Comparison of ENCODE assay signal across 10 cellular contexts in genomic region chr2:231397011-231397927, GRCh38. TPM values are rescaled to one million over a fixed set of nuclear protein-coding genes. Genes with fewer than 3 reads are reported as not detected.
DNase-seq lines count a peak whose midpoint lies in the region; ATAC-seq and TF ChIP-seq lines count a peak whose summit lies in the region.
"Had no signal": no experiment of that assay in that cellular context is flagged by ENCODE, and none has a peak within 500 bp of the region (broad histone marks: within the 10 kb centered on the region; RNA-seq: fewer than 3 reads in every experiment).

No MANE protein-coding gene starts in this region.

- intact Hi-C loops in esophagus squamous epithelium (cut with DNase I) = loop anchor here (10.0 kb wide), 1 partner anchor 172 kb away; no protein-coding TSS in a partner anchor

- no peak overlapping the region for H3K27ac ChIP-seq in esophagus squamous epithelium

- H3K27me3 ChIP-seq in esophagus squamous epithelium = peaks cover 0 to 67% (median 4%) of the 10 kb centered on the region in 4 donors

- peaks cover 41 to 43% of the 10 kb centered on the region in 2 donors for H3K27me3 Mint-ChIP-seq in T-cell
- peaks cover 19 to 33% (median 27%) of the 10 kb centered on the region in 3 donors for H3K27me3 Mint-ChIP-seq in immature natural killer cell (ENCODE audit: low read depth in 3 of 3)

- no peaks in the 10 kb centered on the region for H3K36me3 ChIP-seq in esophagus squamous epithelium

- H3K36me3 Mint-ChIP-seq in T-cell (no peaks in the 10 kb centered on the region), immature natural killer cell (peaks cover 0 to 3% (median 3%) of the 10 kb centered on the region in 3 donors)

- H3K27ac Mint-ChIP-seq in T-cell (no peak overlapping the region), immature natural killer cell (peak overlapping the region; percentile 68 to 95 (median 92))

- H3K4me3 ChIP-seq in esophagus squamous epithelium = peak overlapping the region in 1 of 4 donors; percentile 56

- POLR2A ChIA-PET in T-cell (lab: Charles Lee) = no interaction called here

- H3K9me3 ChIP-seq in esophagus squamous epithelium = no peaks in the 10 kb centered on the region

- H3K4me3 Mint-ChIP-seq in T-cell (peak overlapping the region; percentile 11 to 45 (median 42)), immature natural killer cell (peak overlapping the region; percentile 83 to 89 (median 85))

- H3K4me1 Mint-ChIP-seq in T-cell = peaks cover 12 to 28% (median 15%) of the 10 kb centered on the region in 3 donors
- peaks cover 53 to 65% of the 10 kb centered on the region in 2 donors for H3K4me1 Mint-ChIP-seq in immature natural killer cell

- no peak for TF ChIP-seq CTCF in esophagus squamous epithelium (IDR thresholded peaks at IDR 0.05)

- peak; percentile 47 for DNase-seq in activated naive CD4-positive, alpha-beta T cell treated with Interleukin-2 at 50 U/mL for 16 hours
- no peak for DNase-seq in activated naive CD4-positive, alpha-beta T cell treated with anti-CD3 and anti-CD28 coated beads, Interleukin-2, amount 50 U/mL, for 16 hours
- DNase-seq in T-cell (no peak), immature natural killer cell (no peak), cerebellum (ENCODE audit: low spot score) (no peak), NCI-H1417 treated with DMSO at 0.1 percent for 48 hours (lab: John Stamatoyannopoulos, UW) (no peak), esophagus squamous epithelium (lab: John Stamatoyannopoulos, UW) (no peak)
- DNase-seq in stimulated activated naive CD8-positive, alpha-beta T cell treated with anti-CD3 and anti-CD28 coated beads, Interleukin-15, Interleukin-2, amounts not matched to agents 100 U/mL and 50 U/mL, for 24 hours = peak; percentile 26
- DNase-seq: foreskin melanocyte, NCI-H1092 had no signal

- 77 to 95% methylated on average over 8 to 12 of the region's 22 CpGs for WGBS in esophagus squamous epithelium, 2 donors

- H3K4me1 ChIP-seq in esophagus squamous epithelium = peaks cover 18 to 43% (median 18%) of the 10 kb centered on the region in 3 donors

- ATAC-seq in T-cell (replicated peaks in 1 of 4) = no peak
- peak; percentile 66 for ATAC-seq in stimulated activated naive CD8-positive, alpha-beta T cell treated with anti-CD3 and anti-CD28 coated beads, Interleukin-15, Interleukin-2, amounts not matched to agents 100 U/mL and 50 U/mL, for 24 hours

- H3K9me3 Mint-ChIP-seq in T-cell (no peaks in the 10 kb centered on the region), immature natural killer cell (no peaks in the 10 kb centered on the region)

- CTCF ChIA-PET in T-cell (lab: Charles Lee) = interaction anchor here in 1 of 2 donors (0.6 kb wide), 1 partner anchor 588 kb away, joined by 3 read pairs; no protein-coding TSS in a partner anchor

- no peak for TF ChIP-seq POLR2A in esophagus squamous epithelium (IDR thresholded peaks at IDR 0.05)

RNA-seq across cellular contexts. Expression of gene B3GNT7, which starts 1.8 kb away (rescaled TPM):
- 1 to 10 TPM in 1 of 5 donors, under 1 TPM in 4; 0.30 to 2.0 (median 0.68) TPM for total RNA-seq in T-cell
- 1 to 10 TPM; 5.8 to 8.9 (median 7.8) TPM for polyA plus RNA-seq in immature natural killer cell
- 1.2 TPM for total RNA-seq in cerebellum
- total RNA-seq in esophagus squamous epithelium = 1 to 10 TPM; 2.1 to 8.1 (median 5.2) TPM

Comparison
In these comparisons a context has a peak if more than half of its experiments do, and no peak if none do; other contexts are left out.
1. DNase-seq: peak in activated naive CD4-positive, alpha-beta T cell treated with Interleukin-2 at 50 U/mL for 16 hours (single experiment) and stimulated activated naive CD8-positive, alpha-beta T cell treated with anti-CD3 and anti-CD28 coated beads, Interleukin-15, Interleukin-2, amounts not matched to agents 100 U/mL and 50 U/mL, for 24 hours (single experiment); none in activated naive CD4-positive, alpha-beta T cell treated with anti-CD3 and anti-CD28 coated beads, Interleukin-2, amount 50 U/mL, for 16 hours (single experiment), T-cell (0 of 34), immature natural killer cell (0 of 3), cerebellum (single experiment), NCI-H1417 treated with DMSO at 0.1 percent for 48 hours (single experiment) and esophagus squamous epithelium (single experiment).
2. H3K27ac Mint-ChIP-seq: peak in immature natural killer cell (6 of 6); none in T-cell (0 of 2).